Comparison of ENCODE assay signal across 9 cellular contexts in genomic region chr16:3578121-3578520, GRCh38. TPM values are rescaled to one million over a fixed set of nuclear protein-coding genes. Genes with fewer than 3 reads are reported as not detected.
DNase-seq lines count a peak whose midpoint lies in the region; ATAC-seq and TF ChIP-seq lines count a peak whose summit lies in the region.
"Had no signal": no experiment of that assay in that cellular context is flagged by ENCODE, and none has a peak within 500 bp of the region (broad histone marks: within the 10 kb centered on the region; RNA-seq: fewer than 3 reads in every experiment).

No MANE protein-coding gene starts in this region.

- no peak overlapping the region for H3K9ac ChIP-seq in MM.1S (ENCODE audit: low read length)

- peaks cover 21% of the 10 kb centered on the region for H3K4me1 ChIP-seq in MM.1S (ENCODE audit: low read length)
- H3K4me1 ChIP-seq: colonic mucosa had no signal

- DNase-seq in MM.1S = no peak
- peak; percentile 50 for DNase-seq in activated CD8-positive, alpha-beta memory T cell treated with anti-CD3 and anti-CD28 coated beads, Interleukin-2, amount 50 U/mL, for 4 hours
- DNase-seq in immature natural killer cell = peak; percentile 40 to 51 (median 45)
- DNase-seq in stimulated activated CD8-positive, alpha-beta memory T cell treated with anti-CD3 and anti-CD28 coated beads, Interleukin-7, amount 100 ng/mL, for 4 hours (ENCODE audit: low read depth in 2 of 2) = peak; percentile 32
- DNase-seq in amygdala (lab: John Stamatoyannopoulos, UW) = no peak
- DNase-seq in NCI-H526 treated with DMSO at 0.1 percent for 48 hours (lab: John Stamatoyannopoulos, UW) = no peak
- no peak for DNase-seq in NOMO-1 treated with dmso at 0.1 percent for 144 hours (lab: John Stamatoyannopoulos, UW; ENCODE audit: unreplicated experiment)
- DNase-seq: colonic mucosa had no signal

- no peaks in the 10 kb centered on the region for H3K79me2 ChIP-seq in MM.1S (ENCODE audit: low read length)

- peak overlapping the region; percentile 95 for H3K4me2 ChIP-seq in MM.1S (ENCODE audit: low read depth, low read length)

- TF ChIP-seq CTCF in MM.1S (IDR thresholded peaks at IDR 0.05; ENCODE audit: low read length) = no peak

- H4K20me1 ChIP-seq in MM.1S (ENCODE audit: insufficient read depth, low read length) = no peaks in the 10 kb centered on the region

- peak overlapping the region; percentile 94 to 100 (median 98) for H3K27ac Mint-ChIP-seq in immature natural killer cell

- peaks cover 0 to 15% (median 7%) of the 10 kb centered on the region in 3 donors for H3K27me3 Mint-ChIP-seq in immature natural killer cell (ENCODE audit: low read depth in 3 of 3)

- H3K36me3 Mint-ChIP-seq in immature natural killer cell = peaks cover 0 to 4% (median 0%) of the 10 kb centered on the region in 3 donors

- no peaks in the 10 kb centered on the region for H3K36me3 ChIP-seq in MM.1S (replicated peaks; ENCODE audit: insufficient read depth, low read length)
- H3K36me3 ChIP-seq: colonic mucosa had no signal

- H2AFZ ChIP-seq in MM.1S (ENCODE audit: low read length) = peak overlapping the region; percentile 81; the same call in 1 of the 2 replicates

- H3K4me3 Mint-ChIP-seq in immature natural killer cell = peak overlapping the region; percentile 93 to 99 (median 99)

- H3K4me3 ChIP-seq in MM.1S (ENCODE audit: low read length) = no peak overlapping the region

- peaks cover 54 to 68% of the 10 kb centered on the region in 2 donors for H3K4me1 Mint-ChIP-seq in immature natural killer cell

- H3F3A ChIP-seq in MM.1S (ENCODE audit: insufficient read depth, low read length) = 0 out of 2 replicates have a peak, but pooled peaks cover 3% of the 10 kb centered on the region

- H3K9me3 Mint-ChIP-seq in immature natural killer cell = no peaks in the 10 kb centered on the region

- H3K27me3 ChIP-seq in MM.1S (replicated peaks; ENCODE audit: insufficient read depth, low read length) = no peaks in the 10 kb centered on the region
- H3K27me3 ChIP-seq: colonic mucosa had no signal

- no peak for ATAC-seq in HG03139 (IDR thresholded peaks at IDR 0.05; ENCODE audit: unreplicated experiment)

- no peak overlapping the region; the same call in 1 of the 2 replicates for H3K27ac ChIP-seq in MM.1S (ENCODE audit: low read length)
- H3K27ac ChIP-seq: colonic mucosa had no signal

- H3K9me3 ChIP-seq in MM.1S (replicated peaks; ENCODE audit: insufficient read depth, low read length) = no peaks in the 10 kb centered on the region
- H3K9me3 ChIP-seq: colonic mucosa had no signal

- H3K9me2 ChIP-seq in MM.1S (replicated peaks; ENCODE audit: insufficient read depth, low read length) = no peaks in the 10 kb centered on the region

RNA-seq across cellular contexts. Expression of gene NLRC3, which starts 0.9 kb away (rescaled TPM):
- polyA plus RNA-seq in immature natural killer cell = 10 to 100 TPM; 18.3 to 68.0 (median 24.9) TPM

RNA-seq across cellular contexts. Expression of gene SLX4, which starts 33.3 kb away (rescaled TPM):
- polyA plus RNA-seq in immature natural killer cell = 1 to 10 TPM in 1 of 3 donors, under 1 TPM in 1, not detected in 1; 0.43 to 1.8 TPM

Comparison
In these comparisons a context has a peak if more than half of its experiments do, and no peak if none do; other contexts are left out.
1. DNase-seq: peak in activated CD8-positive, alpha-beta memory T cell treated with anti-CD3 and anti-CD28 coated beads, Interleukin-2, amount 50 U/mL, for 4 hours (single experiment), immature natural killer cell (3 of 3) and stimulated activated CD8-positive, alpha-beta memory T cell treated with anti-CD3 and anti-CD28 coated beads, Interleukin-7, amount 100 ng/mL, for 4 hours (2 of 2); none in MM.1S (single experiment), amygdala (0 of 56), NCI-H526 treated with DMSO at 0.1 percent for 48 hours (single experiment) and NOMO-1 treated with dmso at 0.1 percent for 144 hours (single experiment).